19 cellular contexts compared by ENCODE assay signal in the genomic region with DNA sequence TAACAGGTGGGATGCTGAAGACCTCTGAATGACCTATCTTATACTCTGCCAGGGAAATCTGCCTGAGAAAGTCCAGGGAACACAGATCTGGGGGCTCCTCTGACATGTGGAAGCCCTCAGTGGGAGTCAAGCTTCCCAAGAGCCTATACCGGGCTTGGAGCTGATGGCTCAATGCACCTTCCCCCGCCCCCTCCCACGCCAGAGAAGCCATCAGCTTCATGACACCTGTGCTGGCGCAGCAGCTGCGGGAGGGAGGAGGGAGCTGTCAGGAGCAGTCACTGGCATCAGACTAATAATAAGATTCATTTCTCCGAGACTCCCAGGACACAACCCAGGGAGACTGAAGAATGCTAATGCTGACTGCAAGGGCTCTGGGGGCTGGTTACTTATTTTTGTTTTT. TPM values are rescaled to one million over a fixed set of nuclear protein-coding genes. Genes with fewer than 3 reads are reported as not detected.
DNase-seq lines count a peak whose midpoint lies in the region; TF ChIP-seq lines count a peak whose summit lies in the region.
"Had no signal": no experiment of that assay in that cellular context is flagged by ENCODE, and none has a peak within 500 bp of the region (broad histone marks: within the 10 kb centered on the region; RNA-seq: fewer than 3 reads in every experiment).

No MANE protein-coding gene starts in this region.

- intact Hi-C loops in head of caudate nucleus (cut with DNase I) = no loop called here

- H3K9ac ChIP-seq in H9 (ENCODE audit: extremely low read depth, insufficient read length, low read length) = no peak overlapping the region
- H3K9ac ChIP-seq: BLaER1 treated with 17β-estradiol and CSF1 and Interleukin-3, amounts not matched to agents 10 nM and 100 nM had no signal

- no peaks in the 10 kb centered on the region for H3K36me3 ChIP-seq in SJCRH30
- H3K36me3 ChIP-seq: BLaER1 treated with 17β-estradiol and CSF1 and Interleukin-3, amounts not matched to agents 10 nM and 100 nM had no signal

- no peak overlapping the region for H3K23ac ChIP-seq in H9 (ENCODE audit: insufficient read length, low read depth, low read length)

- H3K4ac ChIP-seq in H9 (ENCODE audit: low read depth, low read length) = no peak overlapping the region

- no CpG with 5 or more reads among the region's 6 CpGs for WGBS in H9 (ENCODE audit: extremely low coverage, insufficient read length, low lambda C conversion rate)

- H3T11ph ChIP-seq in H9 (ENCODE audit: low read length) = no peak overlapping the region

- no peaks in the 10 kb centered on the region for H3K79me1 ChIP-seq in H9 (ENCODE audit: insufficient read depth, low read depth, low read length, poor library complexity, severe bottlenecking)

- H2AFZ ChIP-seq in H9 (ENCODE audit: low read length) = no peak overlapping the region

- H3K14ac ChIP-seq in H9 (ENCODE audit: insufficient read depth, low read length) = no peak overlapping the region

- no peaks in the 10 kb centered on the region for H4K20me1 ChIP-seq in H9 (ENCODE audit: control insufficient read depth, insufficient read depth, insufficient read length)
- H4K20me1 ChIP-seq: BLaER1 treated with 17β-estradiol and CSF1 and Interleukin-3, amounts not matched to agents 10 nM and 100 nM had no signal

- peak; percentile 4 for DNase-seq in NCI-H2171 treated with DMSO at 0.1 percent for 48 hours (lab: John Stamatoyannopoulos, UW)
- no peak for DNase-seq in NCI-H2171 (lab: John Stamatoyannopoulos, UW)
- peak; percentile 19 for DNase-seq in H9
- DNase-seq in head of caudate nucleus = peak in 41 of 42 donors; percentile 24 to 87 (median 60)
- DNase-seq in putamen (ENCODE audit: low spot score) = peak; percentile 24
- no peak for DNase-seq in SJCRH30
- no peak for DNase-seq in Ammon's horn (ENCODE audit: low spot score)
- DNase-seq: 8988T; Calu3; CD8-positive, alpha-beta T cell; DMS79 treated with DMSO at 0.1 percent for 48 hours; GF-D8; HCEC 1CT had no signal

- no peak overlapping the region for H3K4me2 ChIP-seq in H9 (ENCODE audit: insufficient read depth, insufficient read length, low read length)
- H3K4me2 ChIP-seq: BLaER1 treated with 17β-estradiol and CSF1 and Interleukin-3, amounts not matched to agents 10 nM and 100 nM had no signal

- H3K9me3 Mint-ChIP-seq in H9 = peaks cover 6 to 19% of the 10 kb centered on the region in 2 experiments; a peak in 4 of 5 replicates

- H3K4me3 Mint-ChIP-seq in H9 = no peak overlapping the region
- H3K4me3 Mint-ChIP-seq: B cell; CD8-positive, alpha-beta T cell had no signal

- no peak overlapping the region for H2BK15ac ChIP-seq in H9 (ENCODE audit: low read depth, low read length)

- no peak for TF ChIP-seq CTCF in H9 (conservative IDR thresholded peaks at IDR 0.05)

- no peak overlapping the region for H2BK20ac ChIP-seq in H9 (ENCODE audit: low read depth, low read length, poor library complexity, severe bottlenecking)

- H4K5ac ChIP-seq in H9 (ENCODE audit: insufficient read length, low read depth, low read length) = no peak overlapping the region

- H2BK5ac ChIP-seq in H9 (ENCODE audit: insufficient read length, low read length) = no peak overlapping the region

- peaks cover 0 to 2% of the 10 kb centered on the region in 2 experiments; a peak in 1 of 4 replicates for H3K4me1 Mint-ChIP-seq in H9
- H3K4me1 Mint-ChIP-seq: B cell had no signal

- H3K27me3 Mint-ChIP-seq in H9 (ENCODE audit: low read depth) = peaks cover 2% of the 10 kb centered on the region
- H3K27me3 Mint-ChIP-seq: B cell had no signal

- H3K27ac ChIP-seq in H9 (ENCODE audit: insufficient read length, low read depth, low read length) (no peak overlapping the region), SJCRH30 (no peak overlapping the region)
- H3K27ac ChIP-seq: BLaER1 treated with 17β-estradiol and CSF1 and Interleukin-3, amounts not matched to agents 10 nM and 100 nM; HL-60 had no signal

- no peak overlapping the region for H3K27ac Mint-ChIP-seq in H9
- H3K27ac Mint-ChIP-seq: B cell; CD8-positive, alpha-beta T cell had no signal

- no peak overlapping the region for H2AK5ac ChIP-seq in H9 (ENCODE audit: insufficient read length, low read length)

- H3K27me3 ChIP-seq in H9 (ENCODE audit: insufficient read depth, low read length) (no peaks in the 10 kb centered on the region), SJCRH30 (peaks cover 6% of the 10 kb centered on the region; the same call in 1 of the 2 replicates)
- H3K27me3 ChIP-seq: BLaER1 treated with 17β-estradiol and CSF1 and Interleukin-3, amounts not matched to agents 10 nM and 100 nM had no signal

- H3K56ac ChIP-seq in H9 (ENCODE audit: insufficient read length, low read depth, low read length) = no peak overlapping the region

- H3K36me3 Mint-ChIP-seq in H9 (ENCODE audit: insufficient read depth in 1 of 3, low read depth in 3 of 3) = peaks cover 3 to 7% (median 6%) of the 10 kb centered on the region in 3 experiments; a peak in 5 of 7 replicates
- H3K36me3 Mint-ChIP-seq: CD8-positive, alpha-beta T cell had no signal

- H3K9me3 ChIP-seq in H9 (ENCODE audit: control insufficient read depth, low read depth, low read length) = peaks cover 9% of the 10 kb centered on the region
- H3K9me3 ChIP-seq in SJCRH30 (replicated peaks) = no peaks in the 10 kb centered on the region

- no peak overlapping the region for H4K91ac ChIP-seq in H9 (ENCODE audit: insufficient read length, low read depth, low read length)

- H3K18ac ChIP-seq in H9 (ENCODE audit: insufficient read length, low read depth, low read length) = no peak overlapping the region

- no peak overlapping the region for H2BK120ac ChIP-seq in H9 (ENCODE audit: low read depth, low read length, poor library complexity, severe bottlenecking)

- H3K79me2 ChIP-seq in H9 (ENCODE audit: insufficient read depth, low read length) = no peaks in the 10 kb centered on the region

- no peaks in the 10 kb centered on the region for H3K23me2 ChIP-seq in H9 (ENCODE audit: insufficient read length, low read depth, low read length, poor library complexity, severe bottlenecking)

- no peaks in the 10 kb centered on the region for H3K4me1 ChIP-seq in H9 (ENCODE audit: insufficient read depth, low read length)
- no peaks in the 10 kb centered on the region for H3K4me1 ChIP-seq in SJCRH30
- H3K4me1 ChIP-seq: BLaER1 treated with 17β-estradiol and CSF1 and Interleukin-3, amounts not matched to agents 10 nM and 100 nM had no signal

- no peak overlapping the region for H2BK12ac ChIP-seq in H9 (ENCODE audit: insufficient read length, low read depth, low read length)

- no peak overlapping the region for H3K4me3 ChIP-seq in SJCRH30
- H3K4me3 ChIP-seq: BLaER1 treated with 17β-estradiol and CSF1 and Interleukin-3, amounts not matched to agents 10 nM and 100 nM had no signal

- no peak overlapping the region for H4K8ac ChIP-seq in H9 (replicated peaks; ENCODE audit: insufficient read length, low read depth, low read length)

RNA-seq across cellular contexts. Expression of gene SPATA19, which starts 47.8 kb away (rescaled TPM):
- not detected in 2 replicates for total RNA-seq in H9 (2021)
- total RNA-seq in SJCRH30 (2014; rRNA removed; shearing (Covaris generic)) = not detected in 2 replicates
- total RNA-seq: A673; B cell; Calu3; CD8-positive, alpha-beta T cell; H4; HT1080 had no signal

Comparison
In these comparisons a context has a peak if more than half of its experiments do, and no peak if none do; other contexts are left out.
1. DNase-seq: peak in NCI-H2171 treated with DMSO at 0.1 percent for 48 hours (single experiment), H9 (single experiment), head of caudate nucleus (41 of 42) and putamen (single experiment); none in NCI-H2171 (single experiment), SJCRH30 (0 of 2) and Ammon's horn (single experiment).